In genomic region chr19:42246869-42247630, GRCh38 we compare ENCODE assay signal across 7 cellular contexts. TPM values are rescaled to one million over a fixed set of nuclear protein-coding genes. Genes with fewer than 3 reads are reported as not detected.
A peak's percentile ranks its signal among the peaks of the same experiment; 100 is the strongest.
DNase-seq lines count a peak whose midpoint lies in the region; TF ChIP-seq lines count a peak whose summit lies in the region.
"Had no signal": no experiment of that assay in that cellular context is flagged by ENCODE, and none has a peak within 500 bp of the region (broad histone marks: within the 10 kb centered on the region; RNA-seq: fewer than 3 reads in every experiment).

No MANE protein-coding gene starts in this region.

- H3K36me3 Mint-ChIP-seq in type B pancreatic cell: no peaks in the 10 kb centered on the region

- intact Hi-C loops in cardiac septum (cut with DNase I): loop anchor here (2.0 to 10.0 kb wide), 2 partner anchors 78 to 178 kb away; partner anchors contain the start of genes LIPE and MEGF8

- H3K27me3 Mint-ChIP-seq in type B pancreatic cell: no peaks in the 10 kb centered on the region
- H3K27me3 Mint-ChIP-seq: activated CD4-positive, alpha-beta T cell treated with anti-CD3 and anti-CD28 coated beads, Interleukin-2, amount 10 ng/mL, durations not matched to agents 24 days and 14 days had no signal

- TF ChIP-seq CTCF in cardiac muscle cell (IDR thresholded peaks at IDR 0.05; ENCODE audit: low read depth, low read length) (no peak), type B pancreatic cell (conservative IDR thresholded peaks at IDR 0.05) (no peak)

- peak overlapping the region; percentile 67 for H3K27ac Mint-ChIP-seq in type B pancreatic cell
- H3K27ac Mint-ChIP-seq: activated CD4-positive, alpha-beta T cell treated with anti-CD3 and anti-CD28 coated beads, Interleukin-2, amount 10 ng/mL, durations not matched to agents 24 days and 14 days had no signal

- no peaks in the 10 kb centered on the region for H3K9me3 Mint-ChIP-seq in type B pancreatic cell
- H3K9me3 Mint-ChIP-seq: activated CD4-positive, alpha-beta T cell treated with anti-CD3 and anti-CD28 coated beads, Interleukin-2, amount 10 ng/mL, durations not matched to agents 24 days and 14 days had no signal

- no peak overlapping the region for H3K4me3 Mint-ChIP-seq in type B pancreatic cell
- H3K4me3 Mint-ChIP-seq: activated CD4-positive, alpha-beta T cell treated with anti-CD3 and anti-CD28 coated beads, Interleukin-2, amount 10 ng/mL, durations not matched to agents 24 days and 14 days had no signal

- H3K27me3 ChIP-seq in cardiac muscle cell: no peaks in the 10 kb centered on the region

- H3K36me3 ChIP-seq in cardiac muscle cell: no peaks in the 10 kb centered on the region

- no peak overlapping the region for H3K4me3 ChIP-seq in cardiac muscle cell

- DNase-seq in cardiac muscle cell (ENCODE audit: low read depth in 1 of 2, low spot score in 1 of 2) (no peak), cardiac septum (ENCODE audit: low spot score) (no peak), glomerular visceral epithelial cell (ENCODE audit: extremely low spot score) (peak; percentile 16), type B pancreatic cell (ENCODE audit: extremely low spot score, unreplicated experiment) (no peak), cerebellum (ENCODE audit: low spot score) (no peak), NCI-H2227 (lab: John Stamatoyannopoulos, UW; ENCODE audit: unreplicated experiment) (no peak)
- DNase-seq: activated CD4-positive, alpha-beta T cell treated with anti-CD3 and anti-CD28 coated beads, Interleukin-2, amount 10 ng/mL, durations not matched to agents 24 days and 14 days had no signal

- peaks cover 36% of the 10 kb centered on the region for H3K4me1 Mint-ChIP-seq in type B pancreatic cell (ENCODE audit: unreplicated experiment)

- H3K4me1 ChIP-seq in cardiac muscle cell (ENCODE audit: low read depth): peaks cover 21% of the 10 kb centered on the region

- H3K9me3 ChIP-seq in cardiac muscle cell (ENCODE audit: low read depth): no peaks in the 10 kb centered on the region

- peak overlapping the region; percentile 80 for H3K27ac ChIP-seq in cardiac muscle cell

RNA-seq across cellular contexts. Expression of gene GSK3A, which starts 4.6 kb away (rescaled TPM):
- 28.0 and 33.2 TPM in 2 replicates for total RNA-seq in cardiac muscle cell
- polyA plus RNA-seq in cardiac muscle cell: 35.3 and 40.2 TPM in 2 replicates
- total RNA-seq in cardiac septum: 39.6 TPM
- total RNA-seq in type B pancreatic cell (ENCODE audit: low replicate concordance): 43.5 and 49.1 TPM in 2 replicates
- total RNA-seq in cerebellum: 16.8 TPM

RNA-seq across cellular contexts. Expression of gene ERF, which starts 7.9 kb away (rescaled TPM):
- total RNA-seq in cardiac muscle cell (97.6 and 108 TPM in 2 replicates), cardiac septum (37.4 TPM), type B pancreatic cell (ENCODE audit: low replicate concordance) (54.9 and 78.9 TPM in 2 replicates), cerebellum (9.2 TPM)
- 25.1 and 25.4 TPM in 2 replicates for polyA plus RNA-seq in cardiac muscle cell

RNA-seq across cellular contexts. Expression of gene CIC, which starts 22.0 kb away (rescaled TPM):
- 55.5 and 62.9 TPM in 2 replicates for total RNA-seq in cardiac muscle cell
- 18.1 and 18.7 TPM in 2 replicates for polyA plus RNA-seq in cardiac muscle cell
- 51.3 TPM for total RNA-seq in cardiac septum
- total RNA-seq in type B pancreatic cell (ENCODE audit: low replicate concordance): 44.8 and 70.3 TPM in 2 replicates
- 24.0 TPM for total RNA-seq in cerebellum

RNA-seq across cellular contexts. Expression of gene ZNF526, which starts 26.9 kb away (rescaled TPM):
- total RNA-seq in cardiac muscle cell (8.8 and 13.0 TPM in 2 replicates), cardiac septum (4.1 TPM), type B pancreatic cell (ENCODE audit: low replicate concordance) (18.2 and 19.3 TPM in 2 replicates), cerebellum (6.4 TPM)
- polyA plus RNA-seq in cardiac muscle cell: 9.2 and 10.1 TPM in 2 replicates

RNA-seq across cellular contexts. Expression of gene DEDD2, which starts 29.6 kb away (rescaled TPM):
- total RNA-seq in cardiac muscle cell: 69.7 and 71.6 TPM in 2 replicates
- polyA plus RNA-seq in cardiac muscle cell: 46.0 and 58.2 TPM in 2 replicates
- 10.2 TPM for total RNA-seq in cardiac septum
- 23.7 and 29.3 TPM in 2 replicates for total RNA-seq in type B pancreatic cell (ENCODE audit: low replicate concordance)
- 17.8 TPM for total RNA-seq in cerebellum
